8 cellular contexts compared by ENCODE assay signal in the genomic region with DNA sequence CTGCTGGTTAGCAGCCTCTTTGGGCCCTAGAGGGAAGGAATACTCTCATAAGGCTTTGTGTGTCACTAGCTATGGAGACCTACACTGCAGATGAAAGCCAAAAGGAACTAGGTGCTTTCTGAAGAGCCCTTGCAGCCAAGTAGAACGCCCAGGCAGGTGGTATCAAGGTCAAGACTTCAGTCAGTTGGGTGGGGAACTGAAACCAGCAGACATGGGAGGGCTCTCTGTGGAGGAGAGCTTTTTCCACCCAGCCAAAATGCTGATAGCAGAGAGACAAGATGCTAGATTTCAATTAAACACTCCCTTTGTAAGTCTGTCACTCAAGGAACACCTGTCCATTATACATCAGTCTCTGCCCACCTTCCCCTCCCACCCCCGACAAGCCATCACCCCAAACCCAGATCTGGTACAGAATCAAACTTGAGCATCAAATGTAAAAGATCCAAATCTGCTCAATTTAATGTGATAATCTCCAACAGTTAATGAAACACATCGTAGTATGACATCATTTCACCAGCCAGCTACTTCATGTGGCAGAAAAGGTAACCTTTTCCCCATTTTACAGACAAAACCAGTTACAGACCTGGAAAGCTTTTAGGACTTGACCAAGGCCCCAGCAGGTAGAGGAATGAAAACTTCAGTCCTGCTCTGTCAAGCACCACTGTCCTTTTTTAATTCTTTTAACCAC. TPM values are rescaled to one million over a fixed set of nuclear protein-coding genes. Genes with fewer than 3 reads are reported as not detected.
DNase-seq lines count a peak whose midpoint lies in the region; ATAC-seq lines count a peak whose summit lies in the region.

No MANE protein-coding gene starts in this region.

- ATAC-seq in GM18858 (IDR thresholded peaks at IDR 0.05; ENCODE audit: unreplicated experiment) (peak; percentile 81), GM21529 (IDR thresholded peaks at IDR 0.05; ENCODE audit: unreplicated experiment) (peak; percentile 78), HG03442 (IDR thresholded peaks at IDR 0.05; ENCODE audit: unreplicated experiment) (peak; percentile 63)

- peak; percentile 81 for DNase-seq in germinal center (ENCODE audit: low spot score)
- no peak for DNase-seq in NCI-H1417 (lab: John Stamatoyannopoulos, UW)
- no peak for DNase-seq in NCI-H524 (lab: John Stamatoyannopoulos, UW)
- no peak for DNase-seq in GM03348 (ENCODE audit: low spot score)
- DNase-seq in occipital lobe (lab: John Stamatoyannopoulos, UW) = no peak

RNA-seq across cellular contexts. Expression of gene MRPS25, which starts 14.6 kb away (rescaled TPM):
- 17.8 TPM for total RNA-seq in occipital lobe

RNA-seq across cellular contexts. Expression of gene RBSN, which starts 48.4 kb away (rescaled TPM):
- 70.8 TPM for total RNA-seq in occipital lobe
